Comparison of ENCODE assay signal across 19 cellular contexts in genomic region chr3:186194451-186194811, GRCh38.
DNase-seq lines count a peak whose midpoint lies in the region; TF ChIP-seq lines count a peak whose summit lies in the region.
"Had no signal": no experiment of that assay in that cellular context is flagged by ENCODE, and none has a peak within 500 bp of the region (broad histone marks: within the 10 kb centered on the region; RNA-seq: fewer than 3 reads in every experiment).

No MANE protein-coding gene starts in this region.

- H3K4me1 Mint-ChIP-seq in activated T-cell treated with anti-CD3 and anti-CD28 coated beads, Interleukin-2, amount 50 U/mL, for 24 hours (ENCODE audit: low read depth): peaks cover 7% of the 10 kb centered on the region
- peaks cover 8% of the 10 kb centered on the region for H3K4me1 Mint-ChIP-seq in chondrocyte (ENCODE audit: low read depth)
- H3K4me1 Mint-ChIP-seq: central memory CD8-positive, alpha-beta T cell; immature natural killer cell had no signal

- peak overlapping the region; percentile 11 for H3K4me3 Mint-ChIP-seq in activated T-cell treated with anti-CD3 and anti-CD28 coated beads, Interleukin-2, amount 50 U/mL, for 24 hours
- H3K4me3 Mint-ChIP-seq in chondrocyte (ENCODE audit: unreplicated experiment): peak overlapping the region; percentile 49
- H3K4me3 Mint-ChIP-seq: CD4-positive, CD25-positive, alpha-beta regulatory T cell; central memory CD8-positive, alpha-beta T cell; T-helper 1 cell treated with Interleukin-12 subunit alpha and Interleukin-12 subunit beta and Interleukin-4 antibody, amounts not matched to agents 30 μg/mL and 1 μg/mL, for 36 hours had no signal

- peak overlapping the region in 1 of 2 experiments; percentile 70 for H3K4me3 ChIP-seq in mesenchymal stem cell (ENCODE audit: insufficient read depth in 1 of 2, low read depth in 1 of 2, low read length in 2 of 2)
- peak overlapping the region; percentile 46 for H3K4me3 ChIP-seq in suprapubic skin

- H4K91ac ChIP-seq in mesenchymal stem cell (ENCODE audit: low read length): no peak overlapping the region

- H3K4ac ChIP-seq in mesenchymal stem cell (ENCODE audit: low read depth in 1 of 2, low read length in 2 of 2): no peak overlapping the region

- no peak overlapping the region for H3K27ac Mint-ChIP-seq in activated T-cell treated with anti-CD3 and anti-CD28 coated beads, Interleukin-2, amount 50 U/mL, for 24 hours
- H3K27ac Mint-ChIP-seq in chondrocyte (ENCODE audit: unreplicated experiment): no peak overlapping the region
- H3K27ac Mint-ChIP-seq: CD4-positive, CD25-positive, alpha-beta regulatory T cell; immature natural killer cell; T-helper 1 cell treated with Interleukin-12 subunit alpha and Interleukin-12 subunit beta and Interleukin-4 antibody, amounts not matched to agents 30 μg/mL and 1 μg/mL, for 36 hours had no signal

- H3K23ac ChIP-seq in mesenchymal stem cell (ENCODE audit: low read length in 2 of 2): no peak overlapping the region

- H3K79me1 ChIP-seq in mesenchymal stem cell (replicated peaks; ENCODE audit: low read length, poor library complexity, severe bottlenecking): no peaks in the 10 kb centered on the region

- no peak overlapping the region for H2BK120ac ChIP-seq in mesenchymal stem cell (ENCODE audit: low read depth, low read length)

- no peak overlapping the region for H4K8ac ChIP-seq in mesenchymal stem cell (ENCODE audit: low read length)

- no peaks in the 10 kb centered on the region for H3K9me3 Mint-ChIP-seq in activated T-cell treated with anti-CD3 and anti-CD28 coated beads, Interleukin-2, amount 50 U/mL, for 24 hours
- no peaks in the 10 kb centered on the region for H3K9me3 Mint-ChIP-seq in chondrocyte (ENCODE audit: low read depth)
- H3K9me3 Mint-ChIP-seq: CD4-positive, CD25-positive, alpha-beta regulatory T cell; central memory CD8-positive, alpha-beta T cell; immature natural killer cell; T-helper 1 cell treated with Interleukin-12 subunit alpha and Interleukin-12 subunit beta and Interleukin-4 antibody, amounts not matched to agents 30 μg/mL and 1 μg/mL, for 36 hours had no signal

- no peak overlapping the region for H2AFZ ChIP-seq in mesenchymal stem cell (ENCODE audit: low read depth, low read length)

- no peak overlapping the region for H3K14ac ChIP-seq in mesenchymal stem cell (ENCODE audit: low read length in 2 of 2)

- no peak for TF ChIP-seq POLR2A in suprapubic skin (IDR thresholded peaks at IDR 0.05)

- peaks cover 57 to 77% of the 10 kb centered on the region in 2 experiments for H3K27me3 ChIP-seq in mesenchymal stem cell (ENCODE audit: control insufficient read depth in 1 of 2, insufficient read depth in 1 of 2, low read length in 2 of 2)
- H3K27me3 ChIP-seq in suprapubic skin: peaks cover 16% of the 10 kb centered on the region

- TF ChIP-seq EP300 in suprapubic skin (IDR thresholded peaks at IDR 0.05): no peak

- H3K9me3 ChIP-seq in mesenchymal stem cell (ENCODE audit: control insufficient read depth, low read length) (no peaks in the 10 kb centered on the region), suprapubic skin (no peaks in the 10 kb centered on the region)

- 20% methylated on average over 9 of the region's 10 CpGs for WGBS in mesenchymal stem cell
- 38% methylated on average over 10 of the region's 10 CpGs for WGBS in suprapubic skin

- H3K4me1 ChIP-seq in mesenchymal stem cell (ENCODE audit: control insufficient read depth, insufficient read depth, low read depth, low read length) (peaks cover 13% of the 10 kb centered on the region), suprapubic skin (peaks cover 12% of the 10 kb centered on the region)

- DNase-seq in activated T-cell treated with anti-CD3 and anti-CD28 coated beads, Interleukin-2, amount 50 U/mL, for 24 hours: no peak
- DNase-seq in activated T-cell treated with anti-CD3 and anti-CD28 coated beads, Interleukin-2, amount 50 U/mL, for 48 hours: no peak
- DNase-seq in chondrocyte (ENCODE audit: low spot score): no peak
- DNase-seq in mesenchymal stem cell: no peak
- DNase-seq in suprapubic skin (ENCODE audit: low spot score in 2 of 2): no peak
- DNase-seq in NCI-H345 (lab: John Stamatoyannopoulos, UW): no peak
- DNase-seq in AG20443 (ENCODE audit: low spot score): no peak
- DNase-seq in activated CD8-positive, alpha-beta memory T cell treated with anti-CD3 and anti-CD28 coated beads for 24 hours: no peak
- DNase-seq: activated CD4-positive, alpha-beta T cell treated with anti-CD3 and anti-CD28 coated beads for 1 hour; CD4-positive, CD25-positive, alpha-beta regulatory T cell; DND-41; foreskin fibroblast; immature natural killer cell; Karpas-422; midbrain; NCI-H2227 treated with DMSO at 0.1 percent for 48 hours had no signal

- no peak for TF ChIP-seq CTCF in chondrocyte (IDR thresholded peaks at IDR 0.05)
- TF ChIP-seq CTCF in suprapubic skin (IDR thresholded peaks at IDR 0.05): no peak

- H2BK15ac ChIP-seq in mesenchymal stem cell (ENCODE audit: low read depth, poor library complexity, severe bottlenecking): no peak overlapping the region

- H3K36me3 ChIP-seq in mesenchymal stem cell (ENCODE audit: control insufficient read depth in 1 of 2, insufficient read depth in 2 of 2, low read depth in 1 of 2, low read length in 2 of 2) (no peaks in the 10 kb centered on the region), suprapubic skin (no peaks in the 10 kb centered on the region)

- no peak overlapping the region for H2BK5ac ChIP-seq in mesenchymal stem cell (ENCODE audit: low read depth, low read length, poor library complexity, severe bottlenecking)

- peak overlapping the region; percentile 76 for H3K4me2 ChIP-seq in mesenchymal stem cell (ENCODE audit: low read length, poor library complexity, severe bottlenecking)

- no peak overlapping the region for H3K18ac ChIP-seq in mesenchymal stem cell (ENCODE audit: low read depth in 1 of 2, low read length in 2 of 2)

- no peak overlapping the region for H2AK5ac ChIP-seq in mesenchymal stem cell (ENCODE audit: low read length, severe bottlenecking)

- H3K27ac ChIP-seq in mesenchymal stem cell (ENCODE audit: low read length, poor library complexity, severe bottlenecking) (no peak overlapping the region), suprapubic skin (no peak overlapping the region)
- H3K27ac ChIP-seq: 22Rv1 had no signal

- no peaks in the 10 kb centered on the region for H3K36me3 Mint-ChIP-seq in activated T-cell treated with anti-CD3 and anti-CD28 coated beads, Interleukin-2, amount 50 U/mL, for 24 hours (ENCODE audit: low read depth)
- H3K36me3 Mint-ChIP-seq in chondrocyte (ENCODE audit: low read depth): no peaks in the 10 kb centered on the region
- H3K36me3 Mint-ChIP-seq: CD4-positive, CD25-positive, alpha-beta regulatory T cell; immature natural killer cell had no signal

- H3K9ac ChIP-seq in mesenchymal stem cell (ENCODE audit: low read length): peak overlapping the region; percentile 54

- peaks cover 27% of the 10 kb centered on the region for H3K27me3 Mint-ChIP-seq in activated T-cell treated with anti-CD3 and anti-CD28 coated beads, Interleukin-2, amount 50 U/mL, for 24 hours
- H3K27me3 Mint-ChIP-seq in chondrocyte (ENCODE audit: low read depth): peaks cover 49% of the 10 kb centered on the region

- no peak overlapping the region for H2BK12ac ChIP-seq in mesenchymal stem cell (ENCODE audit: low read length in 2 of 2)
